ENCODE assay signal across 1 cellular context in the genomic region with DNA sequence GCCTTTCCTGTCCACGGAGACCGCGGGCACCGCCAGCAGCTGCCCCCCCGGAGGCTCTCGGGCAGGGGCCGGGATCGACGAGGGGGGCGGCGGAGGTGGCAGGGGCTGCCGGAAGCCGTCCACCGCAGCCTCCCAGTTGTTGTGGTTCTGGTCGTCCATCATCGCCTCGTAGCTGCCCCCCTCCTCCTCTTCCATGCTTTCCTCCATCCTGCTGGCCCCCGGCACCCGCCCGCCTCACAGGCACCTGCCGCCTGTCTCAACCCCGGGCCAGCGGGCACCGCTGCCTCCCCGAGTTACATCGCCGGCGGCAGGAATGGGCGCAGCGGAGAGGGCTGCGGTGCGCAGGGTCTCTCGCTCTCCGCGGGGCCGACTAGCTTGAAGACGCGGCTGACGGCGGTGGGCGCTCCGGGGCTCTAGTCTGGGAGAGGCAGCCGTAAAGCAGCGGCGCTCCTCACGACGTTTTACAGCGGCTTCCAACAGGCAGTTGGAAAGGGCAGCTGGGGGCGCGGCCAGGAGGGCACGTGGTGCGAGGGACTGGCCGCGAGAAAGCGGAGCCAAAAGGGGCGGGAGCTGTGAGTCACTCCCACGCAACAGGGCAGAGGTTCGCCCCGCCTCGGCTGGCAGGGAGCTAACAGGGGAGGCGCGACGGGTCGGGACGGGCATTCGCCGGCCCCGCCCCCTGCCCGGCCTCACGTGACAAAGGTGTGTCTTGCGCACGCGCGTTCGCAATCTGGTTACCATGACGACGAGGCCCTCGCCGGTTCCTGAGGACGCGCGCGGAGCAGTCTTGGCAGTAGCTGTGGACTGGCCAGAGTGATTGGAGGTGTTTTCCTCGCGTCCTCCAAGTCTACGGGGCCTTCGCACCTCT.
TF ChIP-seq lines count a peak whose summit lies in the region.

Gene CACUL1 (minus strand): TSS at position 415 of the 868 bp plus-strand sequence. CDS start 208 bp downstream, at position 207.

TF ChIP-seq in H1, 55 proteins besides CTCF, POLR2A, EP300 and RAD21 (continued from another document):
- TF ChIP-seq RXRA (IDR thresholded peaks at IDR 0.05; ENCODE audit: insufficient read depth, low read depth, low read length) (no peak), RBBP5 (IDR thresholded peaks at IDR 0.05; ENCODE audit: borderline replicate concordance, low read depth, low read length) (no peak; the same call in 1 of the 2 replicates), TBP (IDR thresholded peaks at IDR 0.05; ENCODE audit: low read depth, low read length) (peak; percentile 92), MAFK (IDR thresholded peaks at IDR 0.05; ENCODE audit: low read depth, low read length) (no peak), SAP30 (IDR thresholded peaks at IDR 0.05; ENCODE audit: insufficient read depth, insufficient replicate concordance, low read length) (no peak), CHD2 (IDR thresholded peaks at IDR 0.05; ENCODE audit: low read length) (no peak), ZNF274 (IDR thresholded peaks at IDR 0.05; ENCODE audit: borderline replicate concordance, extremely low read depth, low read length) (no peak), FOSL1 (IDR thresholded peaks at IDR 0.05; ENCODE audit: insufficient read depth, low read depth, low read length) (no peak), TAF7 (optimal IDR thresholded peaks at IDR 0.05; ENCODE audit: borderline replicate concordance, low read depth, low read length) (peak; percentile 95), CHD7 (IDR thresholded peaks at IDR 0.05; ENCODE audit: insufficient replicate concordance, low read length) (no peak), SIRT6 (IDR thresholded peaks at IDR 0.05; ENCODE audit: low read length) (no peak), BCL11A (IDR thresholded peaks at IDR 0.05; ENCODE audit: low read depth in 2 of 2, low read length in 2 of 2) (no peak), NANOG (IDR thresholded peaks at IDR 0.05; ENCODE audit: insufficient read depth, low read depth, low read length, poor library complexity, severe bottlenecking) (no peak), HDAC2 (IDR thresholded peaks at IDR 0.05; ENCODE audit: borderline replicate concordance in 1 of 2, low read depth in 2 of 2, low read length in 2 of 2) (no peak; a peak in 1 of 4 replicates), ATF2 (IDR thresholded peaks at IDR 0.05; ENCODE audit: low read length) (no peak; the same call in 1 of the 2 replicates), ASH2L (IDR thresholded peaks at IDR 0.05; ENCODE audit: low read length) (peak; percentile 13), CEBPB (IDR thresholded peaks at IDR 0.05; ENCODE audit: low read depth, low read length) (no peak), KDM5A (IDR thresholded peaks at IDR 0.05; ENCODE audit: low read length) (0 out of 2 replicates have a peak, but pooled peaks have one; percentile 21), SP1 (IDR thresholded peaks at IDR 0.05; ENCODE audit: low read depth, low read length) (0 out of 2 replicates have a peak, but pooled peaks have one; percentile 6), SUZ12 (IDR thresholded peaks at IDR 0.05; ENCODE audit: low read length) (no peak), CBX8 (IDR thresholded peaks at IDR 0.05; ENCODE audit: borderline replicate concordance, low read depth, low read length) (no peak), GTF2F1 (IDR thresholded peaks at IDR 0.05; ENCODE audit: borderline replicate concordance, low read depth, low read length) (peak; percentile 72; the same call in 1 of the 2 replicates), JUND (IDR thresholded peaks at IDR 0.05; ENCODE audit: low read length) (peak; percentile 66), POLR2AphosphoS5 (IDR thresholded peaks at IDR 0.05; ENCODE audit: low read depth, low read length) (peak; percentile 88), SIN3A (conservative IDR thresholded peaks at IDR 0.05 in 1 of 2, IDR thresholded peaks at IDR 0.05 in 1 of 2; ENCODE audit: low read depth in 1 of 2, low read length in 2 of 2) (peak; percentile 75 to 95; a peak in 2 of 4 replicates), CHD1 (IDR thresholded peaks at IDR 0.05; ENCODE audit: low read depth, low read length) (no peak; the same call in 1 of the 2 replicates), PHF8 (conservative IDR thresholded peaks at IDR 0.05; ENCODE audit: low read depth, low read length) (peak; percentile 91), BACH1 (IDR thresholded peaks at IDR 0.05; ENCODE audit: low read length) (peak; percentile 77), E2F6 (IDR thresholded peaks at IDR 0.05) (no peak; the same call in none of the 2 replicates), TCF12 (IDR thresholded peaks at IDR 0.05; ENCODE audit: low read depth, low read length) (no peak), SRF (IDR thresholded peaks at IDR 0.05; ENCODE audit: low read depth, low read length) (no peak), SIX5 (IDR thresholded peaks at IDR 0.05; ENCODE audit: low read depth, low read length) (no peak), HDAC6 (IDR thresholded peaks at IDR 0.05; ENCODE audit: low read depth, low read length) (no peak), GABPA (IDR thresholded peaks at IDR 0.05; ENCODE audit: borderline replicate concordance, insufficient read depth, low read length) (no peak), BRCA1 (IDR thresholded peaks at IDR 0.05; ENCODE audit: low read depth, low read length) (no peak), POU5F1 (IDR thresholded peaks at IDR 0.05; ENCODE audit: low read depth, low read length) (no peak), RNF2 (IDR thresholded peaks at IDR 0.05; ENCODE audit: borderline replicate concordance, low read depth, low read length, missing control alignments, poor library complexity, severe bottlenecking) (no peak), EZH2 (IDR thresholded peaks at IDR 0.05; ENCODE audit: low read depth, low read length, severe bottlenecking) (no peak), KDM4A (IDR thresholded peaks at IDR 0.05; ENCODE audit: low read depth, low read length, severe bottlenecking) (no peak), KDM1A (IDR thresholded peaks at IDR 0.05; ENCODE audit: borderline replicate concordance, low read length) (no peak), TAF1 (IDR thresholded peaks at IDR 0.05; ENCODE audit: low read depth, low read length) (peak; percentile 98)
- TF ChIP-seq, protein P1, sequence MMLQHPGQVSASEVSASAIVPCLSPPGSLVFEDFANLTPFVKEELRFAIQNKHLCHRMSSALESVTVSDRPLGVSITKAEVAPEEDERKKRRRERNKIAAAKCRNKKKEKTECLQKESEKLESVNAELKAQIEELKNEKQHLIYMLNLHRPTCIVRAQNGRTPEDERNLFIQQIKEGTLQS (IDR thresholded peaks at IDR 0.05; ENCODE audit: insufficient read depth, low read depth, low read length) = peak; percentile 91
- TF ChIP-seq, protein P2, sequence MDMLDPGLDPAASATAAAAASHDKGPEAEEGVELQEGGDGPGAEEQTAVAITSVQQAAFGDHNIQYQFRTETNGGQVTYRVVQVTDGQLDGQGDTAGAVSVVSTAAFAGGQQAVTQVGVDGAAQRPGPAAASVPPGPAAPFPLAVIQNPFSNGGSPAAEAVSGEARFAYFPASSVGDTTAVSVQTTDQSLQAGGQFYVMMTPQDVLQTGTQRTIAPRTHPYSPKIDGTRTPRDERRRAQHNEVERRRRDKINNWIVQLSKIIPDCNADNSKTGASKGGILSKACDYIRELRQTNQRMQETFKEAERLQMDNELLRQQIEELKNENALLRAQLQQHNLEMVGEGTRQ (IDR thresholded peaks at IDR 0.05; ENCODE audit: low read length) = peak; percentile 96
